ENCODE assay signal across 23 cellular contexts in genomic region chr7:79877874-79878465, GRCh38.
"Had no signal": no experiment of that assay in that cellular context is flagged by ENCODE, and none has a peak within 500 bp of the region (broad histone marks: within the 10 kb centered on the region; RNA-seq: fewer than 3 reads in every experiment).

No MANE protein-coding gene starts in this region.

- H3K9me3 Mint-ChIP-seq: activated naive CD8-positive, alpha-beta T cell treated with anti-CD3 and anti-CD28 coated beads, Interleukin-2, amount 10 ng/mL, durations not matched to agents 7 days and 5 days; activated T-helper 1 cell treated with anti-CD3 and anti-CD28 coated beads, Interleukin-12 subunit alpha, Interleukin-12 subunit beta, Interleukin-2, Interleukin-4 antibody, amounts not matched to agents 30 ng/mL and 10 ng/mL and 1 ng/mL, durations not matched to agents 14 hours and 24 hours and 36 hours had no signal

- H3K4me1 Mint-ChIP-seq: activated naive CD8-positive, alpha-beta T cell treated with anti-CD3 and anti-CD28 coated beads, Interleukin-2, amount 10 ng/mL, durations not matched to agents 7 days and 5 days; natural killer cell had no signal

- H3K36me3 Mint-ChIP-seq: natural killer cell had no signal

- H3K4me3 ChIP-seq: coronary artery, dorsolateral prefrontal cortex, left ventricle myocardium inferior, lung, suprapubic skin, tibial artery, upper lobe of right lung had no signal

- H3K9me3 ChIP-seq: left ventricle myocardium inferior, suprapubic skin, tibial artery, upper lobe of right lung had no signal

- H3K27me3 Mint-ChIP-seq: effector memory CD8-positive, alpha-beta T cell had no signal

- H3K27ac Mint-ChIP-seq: activated naive CD4-positive, alpha-beta T cell treated with anti-CD3 and anti-CD28 coated beads for 36 hours; activated naive CD8-positive, alpha-beta T cell treated with anti-CD3 and anti-CD28 coated beads, Interleukin-2, amount 10 ng/mL, durations not matched to agents 7 days and 5 days; activated T-helper 1 cell treated with anti-CD3 and anti-CD28 coated beads, Interleukin-12 subunit alpha, Interleukin-12 subunit beta, Interleukin-2, Interleukin-4 antibody, amounts not matched to agents 30 ng/mL and 10 ng/mL and 1 ng/mL, durations not matched to agents 14 hours and 24 hours and 36 hours; effector memory CD8-positive, alpha-beta T cell; natural killer cell had no signal

- DNase-seq: activated CD4-positive, alpha-beta T cell treated with anti-CD3 and anti-CD28 coated beads for 4 hours; activated CD4-positive, alpha-beta T cell treated with anti-CD3 and anti-CD28 coated beads, Interleukin-2, amount 50 U/mL, for 4 hours; activated effector memory CD4-positive, alpha-beta T cell treated with anti-CD3 and anti-CD28 coated beads, Interleukin-2, amount 50 U/mL, for 16 hours; activated naive CD4-positive, alpha-beta T cell treated with anti-CD3 and anti-CD28 coated beads for 36 hours; activated naive CD8-positive, alpha-beta T cell treated with anti-CD3 and anti-CD28 coated beads, Interleukin-2, amount 10 ng/mL, durations not matched to agents 7 days and 5 days; amniotic stem cell; brain microvascular endothelial cell; dorsolateral prefrontal cortex; effector memory CD8-positive, alpha-beta T cell; erythroblast; foreskin keratinocyte; islet precursor cell; left ventricle myocardium inferior; mesendoderm; natural killer cell; right cardiac atrium; stimulated activated naive CD4-positive, alpha-beta T cell; tibial artery; upper lobe of right lung had no signal

- H3K36me3 ChIP-seq: brain microvascular endothelial cell, left ventricle myocardium inferior, suprapubic skin, tibial artery, upper lobe of right lung had no signal

- H3K27me3 ChIP-seq: brain microvascular endothelial cell, dorsolateral prefrontal cortex, suprapubic skin, tibial artery, upper lobe of right lung had no signal

- H3K4me3 Mint-ChIP-seq: activated naive CD4-positive, alpha-beta T cell treated with anti-CD3 and anti-CD28 coated beads for 36 hours; activated naive CD8-positive, alpha-beta T cell treated with anti-CD3 and anti-CD28 coated beads, Interleukin-2, amount 10 ng/mL, durations not matched to agents 7 days and 5 days; activated T-helper 1 cell treated with anti-CD3 and anti-CD28 coated beads, Interleukin-12 subunit alpha, Interleukin-12 subunit beta, Interleukin-2, Interleukin-4 antibody, amounts not matched to agents 30 ng/mL and 10 ng/mL and 1 ng/mL, durations not matched to agents 14 hours and 24 hours and 36 hours; effector memory CD8-positive, alpha-beta T cell; natural killer cell had no signal

- H3K4me1 ChIP-seq: foreskin keratinocyte, left ventricle myocardium inferior, suprapubic skin, tibial artery, upper lobe of right lung had no signal
